ENCODE assay signal across 1 cellular context in the genomic region with DNA sequence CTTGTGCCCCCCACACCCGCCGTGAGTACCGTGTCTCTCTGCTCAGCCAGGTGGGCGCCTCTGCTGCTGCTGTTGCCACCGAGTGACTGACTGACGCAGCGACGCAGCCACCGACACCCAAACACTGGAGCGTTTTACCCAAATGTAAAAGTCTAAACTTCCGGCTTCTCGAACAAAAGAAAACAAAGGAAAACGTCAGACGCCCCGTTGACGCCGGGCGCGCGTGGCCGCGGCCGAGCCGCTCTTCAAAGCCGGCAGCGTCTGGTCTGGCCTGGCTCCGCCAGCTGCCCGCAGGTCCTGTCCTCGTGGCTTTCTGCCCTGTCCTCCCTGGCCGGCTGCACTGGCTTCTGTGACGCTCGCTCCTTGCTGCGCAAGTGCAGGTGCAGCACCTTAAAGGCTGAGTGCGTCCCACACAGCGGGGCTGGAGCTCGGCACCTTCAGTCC.
TF ChIP-seq lines count a peak whose summit lies in the region.

No MANE protein-coding gene starts in this region.

TF ChIP-seq in H1, 55 proteins besides CTCF, POLR2A, EP300 and RAD21:
- TF ChIP-seq GABPA (IDR thresholded peaks at IDR 0.05; ENCODE audit: borderline replicate concordance, insufficient read depth, low read length) (0 out of 2 replicates have a peak, but pooled peaks have one; percentile 10), TAF1 (IDR thresholded peaks at IDR 0.05; ENCODE audit: low read depth, low read length) (peak; percentile 57; the same call in 1 of the 2 replicates), MAFK (IDR thresholded peaks at IDR 0.05; ENCODE audit: low read depth, low read length) (no peak), CREB1 (IDR thresholded peaks at IDR 0.05) (peak; percentile 60), CHD1 (IDR thresholded peaks at IDR 0.05; ENCODE audit: low read depth, low read length) (no peak), JUND (IDR thresholded peaks at IDR 0.05; ENCODE audit: low read length) (no peak), TEAD4 (IDR thresholded peaks at IDR 0.05; ENCODE audit: low read depth, low read length) (no peak), ATF2 (IDR thresholded peaks at IDR 0.05; ENCODE audit: low read length) (no peak), NRF1 (IDR thresholded peaks at IDR 0.05; ENCODE audit: low read depth, low read length) (no peak), SRF (IDR thresholded peaks at IDR 0.05; ENCODE audit: low read depth, low read length) (no peak), POU5F1 (IDR thresholded peaks at IDR 0.05; ENCODE audit: low read depth, low read length) (no peak), RNF2 (IDR thresholded peaks at IDR 0.05; ENCODE audit: borderline replicate concordance, low read depth, low read length, missing control alignments, poor library complexity, severe bottlenecking) (no peak), HDAC2 (IDR thresholded peaks at IDR 0.05; ENCODE audit: borderline replicate concordance in 1 of 2, low read depth in 2 of 2, low read length in 2 of 2) (no peak), KDM5A (IDR thresholded peaks at IDR 0.05; ENCODE audit: low read length) (no peak), PHF8 (conservative IDR thresholded peaks at IDR 0.05; ENCODE audit: low read depth, low read length) (no peak; the same call in 1 of the 2 replicates), CTBP2 (IDR thresholded peaks at IDR 0.05; ENCODE audit: borderline replicate concordance, insufficient read depth, insufficient read length, low read length) (no peak), BACH1 (IDR thresholded peaks at IDR 0.05; ENCODE audit: low read length) (no peak), TBP (IDR thresholded peaks at IDR 0.05; ENCODE audit: low read depth, low read length) (no peak; the same call in 1 of the 2 replicates), JUN (IDR thresholded peaks at IDR 0.05; ENCODE audit: low read depth, low read length) (no peak), SP4 (IDR thresholded peaks at IDR 0.05; ENCODE audit: low read length) (no peak), SIRT6 (IDR thresholded peaks at IDR 0.05; ENCODE audit: low read length) (no peak), TCF12 (IDR thresholded peaks at IDR 0.05; ENCODE audit: low read depth, low read length) (no peak), BCL11A (IDR thresholded peaks at IDR 0.05; ENCODE audit: low read depth in 2 of 2, low read length in 2 of 2) (no peak), FOSL1 (IDR thresholded peaks at IDR 0.05; ENCODE audit: insufficient read depth, low read depth, low read length) (no peak), SAP30 (IDR thresholded peaks at IDR 0.05; ENCODE audit: insufficient read depth, insufficient replicate concordance, low read length) (no peak), TAF7 (optimal IDR thresholded peaks at IDR 0.05; ENCODE audit: borderline replicate concordance, low read depth, low read length) (no peak), YY1 (IDR thresholded peaks at IDR 0.05; ENCODE audit: low read depth, low read length) (no peak), EZH2 (IDR thresholded peaks at IDR 0.05; ENCODE audit: low read depth, low read length, severe bottlenecking) (peak; percentile 33), USF2 (IDR thresholded peaks at IDR 0.05; ENCODE audit: low read length) (no peak), SP2 (IDR thresholded peaks at IDR 0.05; ENCODE audit: low read length) (no peak), POLR2AphosphoS5 (IDR thresholded peaks at IDR 0.05; ENCODE audit: low read depth, low read length) (no peak), ATF3 (IDR thresholded peaks at IDR 0.05; ENCODE audit: insufficient read depth, low read depth, low read length) (no peak), CEBPB (IDR thresholded peaks at IDR 0.05; ENCODE audit: low read depth, low read length) (no peak), SP1 (IDR thresholded peaks at IDR 0.05; ENCODE audit: low read depth, low read length) (no peak), KDM1A (IDR thresholded peaks at IDR 0.05; ENCODE audit: borderline replicate concordance, low read length) (no peak), SIN3A (conservative IDR thresholded peaks at IDR 0.05 in 1 of 2, IDR thresholded peaks at IDR 0.05 in 1 of 2; ENCODE audit: low read depth in 1 of 2, low read length in 2 of 2) (peak in 1 of 2 experiments; percentile 34; a peak in 1 of 4 replicates), CBX8 (IDR thresholded peaks at IDR 0.05; ENCODE audit: borderline replicate concordance, low read depth, low read length) (no peak), RFX5 (IDR thresholded peaks at IDR 0.05; ENCODE audit: borderline replicate concordance, low read depth, low read length) (no peak), KDM4A (IDR thresholded peaks at IDR 0.05; ENCODE audit: low read depth, low read length, severe bottlenecking) (peak; percentile 86), RBBP5 (IDR thresholded peaks at IDR 0.05; ENCODE audit: borderline replicate concordance, low read depth, low read length) (0 out of 2 replicates have a peak, but pooled peaks have one; percentile 26), RXRA (IDR thresholded peaks at IDR 0.05; ENCODE audit: insufficient read depth, low read depth, low read length) (no peak), E2F6 (IDR thresholded peaks at IDR 0.05) (peak; percentile 64), HDAC6 (IDR thresholded peaks at IDR 0.05; ENCODE audit: low read depth, low read length) (no peak), CBX5 (IDR thresholded peaks at IDR 0.05; ENCODE audit: low read depth, low read length) (no peak), EGR1 (IDR thresholded peaks at IDR 0.05; ENCODE audit: borderline replicate concordance, low read depth, low read length) (no peak), ZNF274 (IDR thresholded peaks at IDR 0.05; ENCODE audit: borderline replicate concordance, extremely low read depth, low read length) (no peak), ASH2L (IDR thresholded peaks at IDR 0.05; ENCODE audit: low read length) (no peak), NANOG (IDR thresholded peaks at IDR 0.05; ENCODE audit: insufficient read depth, low read depth, low read length, poor library complexity, severe bottlenecking) (no peak), GTF2F1 (IDR thresholded peaks at IDR 0.05; ENCODE audit: borderline replicate concordance, low read depth, low read length) (no peak), SUZ12 (IDR thresholded peaks at IDR 0.05; ENCODE audit: low read length) (no peak), CHD2 (IDR thresholded peaks at IDR 0.05; ENCODE audit: low read length) (no peak), SIX5 (IDR thresholded peaks at IDR 0.05; ENCODE audit: low read depth, low read length) (no peak), BRCA1 (IDR thresholded peaks at IDR 0.05; ENCODE audit: low read depth, low read length) (no peak), CHD7 (IDR thresholded peaks at IDR 0.05; ENCODE audit: insufficient replicate concordance, low read length) (no peak)
- TF ChIP-seq, protein P1, sequence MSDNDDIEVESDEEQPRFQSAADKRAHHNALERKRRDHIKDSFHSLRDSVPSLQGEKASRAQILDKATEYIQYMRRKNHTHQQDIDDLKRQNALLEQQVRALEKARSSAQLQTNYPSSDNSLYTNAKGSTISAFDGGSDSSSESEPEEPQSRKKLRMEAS (IDR thresholded peaks at IDR 0.05), result peak; percentile 92
